11 cellular contexts compared by ENCODE assay signal in the genomic region with DNA sequence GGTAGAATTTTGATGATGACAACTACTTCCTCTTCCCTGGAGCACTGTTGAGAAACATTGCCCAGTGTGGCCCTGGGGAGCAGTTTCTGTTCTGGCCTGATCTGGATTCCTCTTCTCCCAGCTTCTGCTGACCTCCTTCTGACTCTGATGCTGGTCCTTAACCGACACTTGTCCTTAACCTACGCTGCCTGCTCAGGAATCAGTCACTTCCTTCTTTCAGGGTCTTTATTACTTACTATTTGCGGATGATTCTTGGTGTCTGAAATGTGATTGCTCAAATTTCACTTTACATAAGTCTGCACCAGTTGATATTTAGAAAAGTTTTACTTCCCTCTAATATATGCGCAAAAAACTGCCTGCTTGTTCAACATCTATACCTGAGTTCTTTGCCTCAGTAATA.
DNase-seq lines count a peak whose midpoint lies in the region; ATAC-seq and TF ChIP-seq lines count a peak whose summit lies in the region.
"Had no signal": no experiment of that assay in that cellular context is flagged by ENCODE, and none has a peak within 500 bp of the region (broad histone marks: within the 10 kb centered on the region; RNA-seq: fewer than 3 reads in every experiment).

No MANE protein-coding gene starts in this region.

- intact Hi-C loops in transverse colon (cut with DNase I; ENCODE audit: low total_unique reads) = no loop called here

- H3K9me3 ChIP-seq in Loucy (ENCODE audit: insufficient read depth, low read depth, low read length) (no peaks in the 10 kb centered on the region), transverse colon (no peaks in the 10 kb centered on the region)
- H3K9me3 ChIP-seq: breast epithelium had no signal

- no peak for TF ChIP-seq POLR2A in transverse colon (IDR thresholded peaks at IDR 0.05)

- H3K27me3 ChIP-seq in Loucy (ENCODE audit: insufficient read depth, low read length, poor library complexity, severe bottlenecking) (no peaks in the 10 kb centered on the region), transverse colon (no peaks in the 10 kb centered on the region)
- H3K27me3 ChIP-seq: breast epithelium had no signal

- ATAC-seq in GM18511 (IDR thresholded peaks at IDR 0.05; ENCODE audit: unreplicated experiment) = peak; percentile 60

- peak overlapping the region; percentile 5 for H3K9ac ChIP-seq in Loucy (ENCODE audit: low read depth, low read length, poor library complexity, severe bottlenecking)

- H3K36me3 ChIP-seq in Loucy (ENCODE audit: insufficient read depth, low read length) = no peaks in the 10 kb centered on the region
- no peaks in the 10 kb centered on the region for H3K36me3 ChIP-seq in transverse colon
- H3K36me3 ChIP-seq: breast epithelium had no signal

- no peak for TF ChIP-seq CTCF in Loucy (conservative IDR thresholded peaks at IDR 0.05; ENCODE audit: low read length)
- TF ChIP-seq CTCF in transverse colon (IDR thresholded peaks at IDR 0.05) = no peak

- 64 to 84% methylated on average over 4 of the region's 4 CpGs for WGBS in transverse colon (ENCODE audit: low coverage in 1 of 2), 2 donors

- H3K79me2 ChIP-seq in Loucy (ENCODE audit: insufficient read depth, low read length) = no peaks in the 10 kb centered on the region

- in situ Hi-C loops in transverse colon (cut with MboI; ENCODE audit: low pct_ligation_motif_present in 1 of 4, low pct_unique_long_range_greater_than_20kb in 1 of 4, low sequenced_read_pairs in 3 of 4) = no loop called here

- H3K4me1 ChIP-seq in Loucy (ENCODE audit: insufficient read depth, low read length, poor library complexity, severe bottlenecking) (peaks cover 25% of the 10 kb centered on the region), transverse colon (peaks cover 0 to 10% (median 4%) of the 10 kb centered on the region in 4 donors)
- H3K4me1 ChIP-seq: breast epithelium had no signal

- DNase-seq in globus pallidus (ENCODE audit: low spot score) (peak; percentile 38), transverse colon (peak; percentile 16), DMS153 treated with DMSO at 0.1 percent for 48 hours (lab: John Stamatoyannopoulos, UW; ENCODE audit: unreplicated experiment) (no peak), SW 1271 (lab: John Stamatoyannopoulos, UW) (no peak), HK-2 (ENCODE audit: unreplicated experiment) (no peak)
- DNase-seq: NCI-H2029; stimulated activated CD4-positive, alpha-beta T cell treated with anti-CD3 and anti-CD28 coated beads, Interleukin-15, amount 100 ng/mL, for 24 hours had no signal

- H4K20me1 ChIP-seq in Loucy (ENCODE audit: insufficient read depth, low read length, poor library complexity, severe bottlenecking) = no peaks in the 10 kb centered on the region

- H3K4me2 ChIP-seq in Loucy (ENCODE audit: low read depth, low read length, poor library complexity, severe bottlenecking) = peak overlapping the region; percentile 30

- TF ChIP-seq EP300 in transverse colon (IDR thresholded peaks at IDR 0.05; ENCODE audit: low read depth) = no peak

- no peaks in the 10 kb centered on the region for H3K9me2 ChIP-seq in Loucy (replicated peaks; ENCODE audit: low read depth, low read length)

- no peaks in the 10 kb centered on the region for H3F3A ChIP-seq in Loucy (ENCODE audit: low read depth)

- no peak overlapping the region for H3K4me3 ChIP-seq in Loucy (ENCODE audit: low read length, poor library complexity, severe bottlenecking)
- H3K4me3 ChIP-seq in transverse colon = no peak overlapping the region
- H3K4me3 ChIP-seq: breast epithelium, SK-N-MC had no signal

- H2AFZ ChIP-seq in Loucy (ENCODE audit: low read length) = peak overlapping the region; percentile 76; the same call in 1 of the 2 replicates

- H3K27ac ChIP-seq in transverse colon = peak overlapping the region in 2 of 4 donors; percentile 30 to 37
- H3K27ac ChIP-seq: breast epithelium, SK-N-MC had no signal

Comparison
In these comparisons a context has a peak if more than half of its experiments do, and no peak if none do; other contexts are left out.
1. DNase-seq: peak in globus pallidus (single experiment) and transverse colon (single experiment); none in DMS153 treated with DMSO at 0.1 percent for 48 hours (single experiment), SW 1271 (0 of 2) and HK-2 (single experiment).